Comparison of ENCODE assay signal across 11 cellular contexts in the genomic region with DNA sequence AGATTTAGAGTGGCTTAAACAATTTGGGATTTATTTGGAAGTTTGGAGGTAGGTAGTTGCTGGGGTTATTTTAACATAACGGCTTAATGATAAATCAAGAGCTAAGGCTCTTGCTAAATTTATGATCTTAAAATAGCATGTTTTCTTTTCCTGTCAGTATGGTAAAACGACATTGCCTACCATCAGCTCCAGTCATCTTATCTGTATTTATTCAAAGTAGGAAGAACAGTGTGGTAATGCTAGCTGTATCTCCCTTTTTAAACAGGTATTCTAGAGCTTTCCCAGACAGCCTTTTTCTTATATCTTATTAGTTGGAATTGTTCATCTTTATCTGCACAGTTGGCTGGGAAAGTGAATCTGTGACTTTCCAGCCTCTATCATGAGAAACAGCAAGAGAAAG.
A peak's percentile ranks its signal among the peaks of the same experiment; 100 is the strongest.
DNase-seq lines count a peak whose midpoint lies in the region; ATAC-seq and TF ChIP-seq lines count a peak whose summit lies in the region.
"Had no signal": no experiment of that assay in that cellular context is flagged by ENCODE, and none has a peak within 500 bp of the region (broad histone marks: within the 10 kb centered on the region; RNA-seq: fewer than 3 reads in every experiment).

No MANE protein-coding gene starts in this region.

- H3K27ac ChIP-seq in heart left ventricle (peak overlapping the region in 8 of 12 donors; percentile 5 to 58 (median 26)), right cardiac atrium (ENCODE audit: low read length) (no peak overlapping the region), caudate nucleus (ENCODE audit: low read depth, low read length) (peak overlapping the region; percentile 61)
- H3K27ac ChIP-seq: BLaER1 treated with 17β-estradiol and CSF1 and Interleukin-3, amounts not matched to agents 10 nM and 100 nM; GM23248 had no signal

- no peak overlapping the region for H3K9ac ChIP-seq in Loucy (ENCODE audit: low read depth, low read length, poor library complexity, severe bottlenecking)
- H3K9ac ChIP-seq: BLaER1 treated with 17β-estradiol and CSF1 and Interleukin-3, amounts not matched to agents 10 nM and 100 nM; GM23248 had no signal

- TF ChIP-seq CTCF in heart left ventricle (IDR thresholded peaks at IDR 0.05) (no peak), Loucy (conservative IDR thresholded peaks at IDR 0.05; ENCODE audit: low read length) (no peak)

- H3K79me2 ChIP-seq in Loucy (ENCODE audit: insufficient read depth, low read length): no peaks in the 10 kb centered on the region

- H4K20me1 ChIP-seq in Loucy (ENCODE audit: insufficient read depth, low read length, poor library complexity, severe bottlenecking): peaks cover 4% of the 10 kb centered on the region
- H4K20me1 ChIP-seq: BLaER1 treated with 17β-estradiol and CSF1 and Interleukin-3, amounts not matched to agents 10 nM and 100 nM had no signal

- no peaks in the 10 kb centered on the region for H3K9me2 ChIP-seq in Loucy (replicated peaks; ENCODE audit: low read depth, low read length)

- no peak overlapping the region for H2AFZ ChIP-seq in Loucy (ENCODE audit: low read length)
- H2AFZ ChIP-seq: GM23248 had no signal

- no peaks in the 10 kb centered on the region for H3F3A ChIP-seq in Loucy (ENCODE audit: low read depth)

- H3K4me1 ChIP-seq in heart left ventricle (peaks cover 0 to 40% (median 8%) of the 10 kb centered on the region in 12 donors), right cardiac atrium (ENCODE audit: control insufficient read depth, insufficient read depth, low read length) (no peaks in the 10 kb centered on the region), Loucy (ENCODE audit: insufficient read depth, low read length, poor library complexity, severe bottlenecking) (peaks cover 50% of the 10 kb centered on the region)
- H3K4me1 ChIP-seq: HAP-1 had no signal

- no peak for DNase-seq in heart left ventricle
- no peak for DNase-seq in right cardiac atrium
- peak in 2 of 61 donors; percentile 25 to 37 for DNase-seq in caudate nucleus (lab: John Stamatoyannopoulos, UW)
- peak; percentile 31 for DNase-seq in putamen (ENCODE audit: low spot score)
- DNase-seq: CD8-positive, alpha-beta T cell; DMS 273 treated with DMSO at 0.1 percent for 48 hours; GM23248 had no signal

- TF ChIP-seq POLR2A in heart left ventricle (IDR thresholded peaks at IDR 0.05): no peak

- peak overlapping the region; percentile 12 for H3K4me2 ChIP-seq in Loucy (ENCODE audit: low read depth, low read length, poor library complexity, severe bottlenecking)
- H3K4me2 ChIP-seq: BLaER1 treated with 17β-estradiol and CSF1 and Interleukin-3, amounts not matched to agents 10 nM and 100 nM had no signal

- no peaks in the 10 kb centered on the region for H3K36me3 ChIP-seq in heart left ventricle
- H3K36me3 ChIP-seq in Loucy (ENCODE audit: insufficient read depth, low read length): peaks cover 21% of the 10 kb centered on the region
- H3K36me3 ChIP-seq: BLaER1 treated with 17β-estradiol and CSF1 and Interleukin-3, amounts not matched to agents 10 nM and 100 nM; HAP-1 had no signal

- intact Hi-C loops in heart left ventricle (cut with DNase I): loop anchor here in 1 of 10 donors (5.0 kb wide), 1 partner anchor 217 kb away; no protein-coding TSS in a partner anchor
- intact Hi-C loops in right cardiac atrium (cut with DNase I): no loop called here

- H3K27me3 ChIP-seq in heart left ventricle: no peaks in the 10 kb centered on the region
- H3K27me3 ChIP-seq in right cardiac atrium (ENCODE audit: control insufficient read depth, insufficient read depth): no peaks in the 10 kb centered on the region
- H3K27me3 ChIP-seq in Loucy (ENCODE audit: insufficient read depth, low read length, poor library complexity, severe bottlenecking): no peaks in the 10 kb centered on the region
- H3K27me3 ChIP-seq: BLaER1 treated with 17β-estradiol and CSF1 and Interleukin-3, amounts not matched to agents 10 nM and 100 nM had no signal

- ATAC-seq in heart left ventricle: peak in 2 of 4 donors; percentile 34 to 46
- ATAC-seq in right cardiac atrium: no peak
- ATAC-seq in HG02884 (IDR thresholded peaks at IDR 0.05; ENCODE audit: unreplicated experiment): no peak
- ATAC-seq: CD8-positive, alpha-beta T cell had no signal

- H3K9me3 ChIP-seq in heart left ventricle: no peaks in the 10 kb centered on the region
- no peaks in the 10 kb centered on the region for H3K9me3 ChIP-seq in right cardiac atrium (ENCODE audit: control insufficient read depth, low read length)
- H3K9me3 ChIP-seq in Loucy (ENCODE audit: insufficient read depth, low read depth, low read length): no peaks in the 10 kb centered on the region
- H3K9me3 ChIP-seq: BLaER1 treated with 17β-estradiol and CSF1 and Interleukin-3, amounts not matched to agents 10 nM and 100 nM; HAP-1 had no signal

- WGBS in heart left ventricle, 4 donors: 10 to 20% (median 14%) methylated on average over 2 of the region's 2 CpGs
- 11% methylated on average over 2 of the region's 2 CpGs for WGBS in right cardiac atrium

- H3K4me3 ChIP-seq in heart left ventricle (no peak overlapping the region), right cardiac atrium (ENCODE audit: low read length) (no peak overlapping the region), Loucy (ENCODE audit: low read length, poor library complexity, severe bottlenecking) (no peak overlapping the region)
- H3K4me3 ChIP-seq: BLaER1 treated with 17β-estradiol and CSF1 and Interleukin-3, amounts not matched to agents 10 nM and 100 nM; GM23248; HAP-1 had no signal
